ENCODE assay signal across 12 cellular contexts in the genomic region with DNA sequence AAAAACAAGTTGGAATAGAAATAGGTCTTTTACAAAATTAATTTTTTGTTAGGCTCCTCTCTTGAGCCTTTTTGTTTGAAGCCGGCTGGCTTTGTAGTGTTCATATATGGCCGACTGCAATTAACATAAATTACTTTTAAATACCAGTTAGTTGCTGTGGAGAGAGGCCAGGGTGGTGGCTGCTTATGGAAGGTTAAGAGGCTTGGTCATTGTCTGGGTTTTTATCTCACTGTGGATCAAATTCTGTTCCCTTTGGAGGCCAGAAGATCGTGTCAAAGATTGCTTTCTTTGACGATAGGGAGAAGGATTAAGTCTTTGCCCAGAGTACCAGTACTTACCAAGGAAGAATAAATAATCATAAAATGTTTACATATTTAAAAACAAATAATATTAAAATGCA. TPM values are rescaled to one million over a fixed set of nuclear protein-coding genes. Genes with fewer than 3 reads are reported as not detected.
DNase-seq lines count a peak whose midpoint lies in the region; ATAC-seq and TF ChIP-seq lines count a peak whose summit lies in the region.
"Had no signal": no experiment of that assay in that cellular context is flagged by ENCODE, and none has a peak within 500 bp of the region (broad histone marks: within the 10 kb centered on the region; RNA-seq: fewer than 3 reads in every experiment).

No MANE protein-coding gene starts in this region.

- no peak for TF ChIP-seq EP300 in tibial nerve (IDR thresholded peaks at IDR 0.05)

- WGBS in right lobe of liver (ENCODE audit: insufficient coverage, low coverage, low lambda C conversion rate, missing lambda C conversion rate), result 85% methylated on average over 4 of the region's 4 CpGs
- 52 to 57% methylated on average over 4 of the region's 4 CpGs for WGBS in tibial nerve, 2 donors

- intact Hi-C loops in right lobe of liver (cut with DNase I), result no loop called here

- DNase-seq in COLO829 (ENCODE audit: low spot score) (peak; percentile 31), NCI-H748 (lab: John Stamatoyannopoulos, UW; ENCODE audit: unreplicated experiment) (peak; percentile 91), islet precursor cell (peak; percentile 90), right lobe of liver (no peak), RPMI8226 (no peak), tibial nerve (ENCODE audit: low spot score in 2 of 2) (no peak), inferior parietal cortex (ENCODE audit: extremely low spot score) (no peak)
- DNase-seq: activated CD4-positive, alpha-beta T cell treated with anti-CD3 and anti-CD28 coated beads for 36 hours; AML-193; naive thymus-derived CD4-positive, alpha-beta T cell; NCI-H524 treated with DMSO at 0.1 percent for 48 hours had no signal

- H3K27ac ChIP-seq in KOPT-K1 (ENCODE audit: low read depth, low read length, poor library complexity, severe bottlenecking) (peak overlapping the region; percentile 73), right lobe of liver (no peak overlapping the region), tibial nerve (no peak overlapping the region)

- H3K27me3 ChIP-seq in right lobe of liver (no peaks in the 10 kb centered on the region), tibial nerve (no peaks in the 10 kb centered on the region)

- H3K4me3 ChIP-seq in right lobe of liver, result no peak overlapping the region
- no peak overlapping the region for H3K4me3 ChIP-seq in tibial nerve

- H3K9me3 ChIP-seq in KOPT-K1 (ENCODE audit: insufficient read depth, low read length, poor library complexity, severe bottlenecking) (peaks cover 32% of the 10 kb centered on the region), right lobe of liver (no peaks in the 10 kb centered on the region), tibial nerve (peaks cover 0 to 6% (median 0%) of the 10 kb centered on the region in 4 donors)

- H3K36me3 ChIP-seq in KOPT-K1 (ENCODE audit: insufficient read depth, low read length) (peaks cover 79% of the 10 kb centered on the region), right lobe of liver (peaks cover 0 to 3% (median 0%) of the 10 kb centered on the region in 4 donors), tibial nerve (peaks cover 0 to 17% (median 0%) of the 10 kb centered on the region in 3 donors)

- ATAC-seq in right lobe of liver, result no peak
- ATAC-seq: naive thymus-derived CD4-positive, alpha-beta T cell had no signal

- H3K4me1 ChIP-seq in right lobe of liver (no peaks in the 10 kb centered on the region), tibial nerve (peaks cover 0 to 8% (median 1%) of the 10 kb centered on the region in 4 donors)

- no peak for TF ChIP-seq CTCF in right lobe of liver (IDR thresholded peaks at IDR 0.05)
- no peak for TF ChIP-seq CTCF in tibial nerve (IDR thresholded peaks at IDR 0.05)

- TF ChIP-seq POLR2A in right lobe of liver (IDR thresholded peaks at IDR 0.05) (no peak), tibial nerve (IDR thresholded peaks at IDR 0.05) (no peak)

RNA-seq across cellular contexts. Expression of a gene that starts 39.9 kb away (rescaled TPM):
- total RNA-seq in right lobe of liver, result 10 to 100 TPM; 12.0 to 22.6 (median 19.4) TPM
- total RNA-seq in tibial nerve, result 10 to 100 TPM; 11.5 to 18.3 (median 14.2) TPM

Comparison
In these comparisons a context has a peak if more than half of its experiments do, and no peak if none do; other contexts are left out.
1. DNase-seq: peak in COLO829 (single experiment), NCI-H748 (single experiment) and islet precursor cell (single experiment); none in right lobe of liver (0 of 3), RPMI8226 (single experiment), tibial nerve (0 of 2) and inferior parietal cortex (single experiment).